In the genomic region with DNA sequence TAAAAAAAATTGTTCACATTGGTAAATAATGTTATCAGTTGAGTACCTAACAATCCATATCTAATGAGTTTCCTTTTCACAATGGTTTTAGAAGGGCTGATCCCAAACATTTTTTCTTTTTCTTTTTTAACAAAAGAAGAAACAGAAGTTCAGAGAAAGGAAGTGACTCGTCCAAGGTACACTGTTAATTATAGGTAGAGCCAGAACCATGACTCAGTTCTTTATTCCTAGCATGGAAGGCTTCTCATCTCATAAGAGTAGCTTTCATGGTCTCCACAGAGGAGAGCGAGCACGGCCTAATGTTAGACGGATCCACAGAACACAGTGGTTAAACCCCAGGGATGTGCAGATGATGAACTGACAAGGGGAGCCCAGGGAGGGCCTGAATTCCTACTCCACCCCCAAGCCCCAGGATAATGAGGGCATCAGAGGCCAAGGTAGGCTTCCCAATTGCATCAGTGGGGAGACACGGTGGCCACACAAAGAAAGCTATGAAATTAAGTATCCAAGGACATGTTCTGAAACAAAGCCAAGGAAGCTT, we compare ENCODE assay signal across 3 cellular contexts.
TF ChIP-seq lines count a peak whose summit lies in the region.

No MANE protein-coding gene starts in this region.

TF ChIP-seq in SK-N-SH, 30 proteins besides CTCF, POLR2A, EP300 and RAD21 (continued from another document):
- TF ChIP-seq GABPA (IDR thresholded peaks at IDR 0.05; ENCODE audit: low read depth): no peak
- TF ChIP-seq, protein P1, sequence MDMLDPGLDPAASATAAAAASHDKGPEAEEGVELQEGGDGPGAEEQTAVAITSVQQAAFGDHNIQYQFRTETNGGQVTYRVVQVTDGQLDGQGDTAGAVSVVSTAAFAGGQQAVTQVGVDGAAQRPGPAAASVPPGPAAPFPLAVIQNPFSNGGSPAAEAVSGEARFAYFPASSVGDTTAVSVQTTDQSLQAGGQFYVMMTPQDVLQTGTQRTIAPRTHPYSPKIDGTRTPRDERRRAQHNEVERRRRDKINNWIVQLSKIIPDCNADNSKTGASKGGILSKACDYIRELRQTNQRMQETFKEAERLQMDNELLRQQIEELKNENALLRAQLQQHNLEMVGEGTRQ (IDR thresholded peaks at IDR 0.05; ENCODE audit: borderline replicate concordance, low read depth, low read length): no peak

TF ChIP-seq in SK-N-SH treated with all-trans-retinoic acid at 6 μM for 48 hours, 23 proteins besides CTCF, POLR2A, EP300 and RAD21 (continued from another document):
- no peak for TF ChIP-seq OSR1 (CRISPR knock-in tag; IDR thresholded peaks at IDR 0.05)
- no peak for TF ChIP-seq ZC3H10 (CRISPR knock-in tag; IDR thresholded peaks at IDR 0.05)
- TF ChIP-seq TCF4 (CRISPR knock-in tag; IDR thresholded peaks at IDR 0.05; ENCODE audit: borderline replicate concordance): no peak
- no peak for TF ChIP-seq RARB (CRISPR knock-in tag; IDR thresholded peaks at IDR 0.05)
- no peak for TF ChIP-seq BACH2 (CRISPR knock-in tag; IDR thresholded peaks at IDR 0.05; ENCODE audit: borderline replicate concordance)
- no peak for TF ChIP-seq PPARA (CRISPR knock-in tag; IDR thresholded peaks at IDR 0.05; ENCODE audit: borderline replicate concordance)
- no peak for TF ChIP-seq CSRNP3 (CRISPR knock-in tag; IDR thresholded peaks at IDR 0.05)
- no peak for TF ChIP-seq TSHZ2 (CRISPR knock-in tag; IDR thresholded peaks at IDR 0.05)
- TF ChIP-seq, protein P2, sequence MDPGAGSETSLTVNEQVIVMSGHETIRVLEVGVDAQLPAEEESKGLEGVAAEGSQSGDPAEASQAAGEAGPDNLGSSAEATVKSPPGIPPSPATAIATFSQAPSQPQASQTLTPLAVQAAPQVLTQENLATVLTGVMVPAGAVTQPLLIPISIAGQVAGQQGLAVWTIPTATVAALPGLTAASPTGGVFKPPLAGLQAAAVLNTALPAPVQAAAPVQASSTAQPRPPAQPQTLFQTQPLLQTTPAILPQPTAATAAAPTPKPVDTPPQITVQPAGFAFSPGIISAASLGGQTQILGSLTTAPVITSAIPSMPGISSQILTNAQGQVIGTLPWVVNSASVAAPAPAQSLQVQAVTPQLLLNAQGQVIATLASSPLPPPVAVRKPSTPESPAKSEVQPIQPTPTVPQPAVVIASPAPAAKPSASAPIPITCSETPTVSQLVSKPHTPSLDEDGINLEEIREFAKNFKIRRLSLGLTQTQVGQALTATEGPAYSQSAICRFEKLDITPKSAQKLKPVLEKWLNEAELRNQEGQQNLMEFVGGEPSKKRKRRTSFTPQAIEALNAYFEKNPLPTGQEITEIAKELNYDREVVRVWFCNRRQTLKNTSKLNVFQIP (CRISPR knock-in tag; IDR thresholded peaks at IDR 0.05; ENCODE audit: borderline replicate concordance, low read depth): no peak
- no peak for TF ChIP-seq ISL1 (CRISPR knock-in tag; IDR thresholded peaks at IDR 0.05)
- TF ChIP-seq ZNF70 (CRISPR knock-in tag; IDR thresholded peaks at IDR 0.05): no peak
- no peak for TF ChIP-seq ZFP30 (CRISPR knock-in tag; IDR thresholded peaks at IDR 0.05)
- TF ChIP-seq, protein P3, sequence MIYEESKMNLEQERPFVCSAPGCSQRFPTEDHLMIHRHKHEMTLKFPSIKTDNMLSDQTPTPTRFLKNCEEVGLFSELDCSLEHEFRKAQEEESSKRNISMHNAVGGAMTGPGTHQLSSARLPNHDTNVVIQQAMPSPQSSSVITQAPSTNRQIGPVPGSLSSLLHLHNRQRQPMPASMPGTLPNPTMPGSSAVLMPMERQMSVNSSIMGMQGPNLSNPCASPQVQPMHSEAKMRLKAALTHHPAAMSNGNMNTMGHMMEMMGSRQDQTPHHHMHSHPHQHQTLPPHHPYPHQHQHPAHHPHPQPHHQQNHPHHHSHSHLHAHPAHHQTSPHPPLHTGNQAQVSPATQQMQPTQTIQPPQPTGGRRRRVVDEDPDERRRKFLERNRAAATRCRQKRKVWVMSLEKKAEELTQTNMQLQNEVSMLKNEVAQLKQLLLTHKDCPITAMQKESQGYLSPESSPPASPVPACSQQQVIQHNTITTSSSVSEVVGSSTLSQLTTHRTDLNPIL (CRISPR knock-in tag; IDR thresholded peaks at IDR 0.05; ENCODE audit: low read depth): no peak
TF ChIP-seq in SK-N-SH treated with all-trans-retinoic acid at 6 μM for 48 hours: peak in this region for 0.

TF ChIP-seq in endothelial cell of umbilical vein, 7 proteins besides CTCF, POLR2A, EP300 and RAD21 (continued from another document):
- TF ChIP-seq MAX (IDR thresholded peaks at IDR 0.05; ENCODE audit: insufficient read depth, insufficient read length) (no peak), FOS (IDR thresholded peaks at IDR 0.05; ENCODE audit: borderline replicate concordance, insufficient read depth, low read length) (peak; percentile 41)
